In genomic region chr4:57043304-57044251, GRCh38 we compare ENCODE assay signal across 11 cellular contexts.
DNase-seq lines count a peak whose midpoint lies in the region; ATAC-seq and TF ChIP-seq lines count a peak whose summit lies in the region.
"Had no signal": no experiment of that assay in that cellular context is flagged by ENCODE, and none has a peak within 500 bp of the region (broad histone marks: within the 10 kb centered on the region; RNA-seq: fewer than 3 reads in every experiment).

No MANE protein-coding gene starts in this region.

- peak; percentile 77 for DNase-seq in AG09309 (ENCODE audit: low read depth)
- DNase-seq in ascending aorta (ENCODE audit: low spot score in 2 of 2): no peak
- DNase-seq in heart left ventricle: peak in 4 of 5 donors; percentile 51 to 70 (median 62)
- no peak for DNase-seq in psoas muscle
- DNase-seq in NCI-H1105 treated with DMSO at 0.1 percent for 48 hours (lab: John Stamatoyannopoulos, UW): no peak
- DNase-seq in middle frontal gyrus (ENCODE audit: extremely low spot score, low spot score): no peak
- no peak for DNase-seq in activated naive CD8-positive, alpha-beta T cell treated with anti-CD3 and anti-CD28 coated beads, Interleukin-2, amount 50 U/mL, for 24 hours
- DNase-seq: hippocampal formation had no signal

- H3K27me3 ChIP-seq in ascending aorta (no peaks in the 10 kb centered on the region), heart left ventricle (no peaks in the 10 kb centered on the region), psoas muscle (ENCODE audit: insufficient read depth in 3 of 3, low read length in 2 of 3) (no peaks in the 10 kb centered on the region)

- peaks cover 6% of the 10 kb centered on the region for H3K27me3 Mint-ChIP-seq in activated naive CD8-positive, alpha-beta T cell treated with anti-CD3 and anti-CD28 coated beads, Interleukin-2, amount 50 U/mL, for 24 hours

- H3K27ac ChIP-seq in ascending aorta (peak overlapping the region; percentile 85), heart left ventricle (peak overlapping the region; percentile 73 to 94 (median 82)), psoas muscle (peak overlapping the region; percentile 66)
- H3K27ac ChIP-seq: C4-2B had no signal

- H3K4me3 ChIP-seq in AG09309 (ENCODE audit: control insufficient read depth, low read depth, low read length) (no peak overlapping the region), ascending aorta (peak overlapping the region in 1 of 2 donors; percentile 38), heart left ventricle (peak overlapping the region in 4 of 12 donors; percentile 3 to 22 (median 11)), psoas muscle (peak overlapping the region; percentile 22)
- H3K4me3 ChIP-seq: HAP-1 had no signal

- peaks cover 5 to 71% of the 10 kb centered on the region in 2 donors for H3K4me1 ChIP-seq in ascending aorta
- H3K4me1 ChIP-seq in heart left ventricle: peaks cover 11 to 85% (median 56%) of the 10 kb centered on the region in 12 donors
- no peaks in the 10 kb centered on the region for H3K4me1 ChIP-seq in psoas muscle
- H3K4me1 ChIP-seq: HAP-1 had no signal

- H3K9me3 ChIP-seq in ascending aorta: no peaks in the 10 kb centered on the region
- H3K9me3 ChIP-seq in heart left ventricle: no peaks in the 10 kb centered on the region
- H3K9me3 ChIP-seq in psoas muscle: no peaks in the 10 kb centered on the region

- H3K9me3 Mint-ChIP-seq in activated naive CD8-positive, alpha-beta T cell treated with anti-CD3 and anti-CD28 coated beads, Interleukin-2, amount 50 U/mL, for 24 hours: no peaks in the 10 kb centered on the region

- TF ChIP-seq CTCF in AG09309 (IDR thresholded peaks at IDR 0.05; ENCODE audit: control insufficient read depth, insufficient read depth, low read depth, low read length, missing control alignments) (no peak), ascending aorta (IDR thresholded peaks at IDR 0.05) (no peak), heart left ventricle (IDR thresholded peaks at IDR 0.05) (no peak), psoas muscle (IDR thresholded peaks at IDR 0.05) (no peak)

- H3K36me3 Mint-ChIP-seq in activated naive CD8-positive, alpha-beta T cell treated with anti-CD3 and anti-CD28 coated beads, Interleukin-2, amount 50 U/mL, for 24 hours (ENCODE audit: low read depth): no peaks in the 10 kb centered on the region

- no peak for TF ChIP-seq POLR2A in heart left ventricle (IDR thresholded peaks at IDR 0.05)

- intact Hi-C loops in ascending aorta (cut with DNase I) (loop anchor here (2.0 to 5.0 kb wide), 2 partner anchors 37 to 369 kb away; no protein-coding TSS in a partner anchor), heart left ventricle (cut with DNase I) (loop anchor here in 9 of 10 donors (1.0 to 5.0 kb wide), 5 partner anchors 63 to 69 kb away; partner anchors contain the start of gene IGFBP7 (in 6 of the 9)), psoas muscle (cut with DNase I) (loop anchor here in 1 of 2 donors (5.0 kb wide), 1 partner anchor 59 kb away; no protein-coding TSS in a partner anchor)

- no peak overlapping the region for H3K27ac Mint-ChIP-seq in activated naive CD8-positive, alpha-beta T cell treated with anti-CD3 and anti-CD28 coated beads, Interleukin-2, amount 50 U/mL, for 24 hours

- no peak overlapping the region for H3K4me3 Mint-ChIP-seq in activated naive CD8-positive, alpha-beta T cell treated with anti-CD3 and anti-CD28 coated beads, Interleukin-2, amount 50 U/mL, for 24 hours

- WGBS in heart left ventricle, 4 donors: 18 to 43% (median 34%) methylated on average over 5 to 6 of the region's 6 CpGs
- 43 to 50% (median 45%) methylated on average over 6 of the region's 6 CpGs for WGBS in psoas muscle, 3 donors

- H3K36me3 ChIP-seq in ascending aorta: peaks cover 0 to 10% of the 10 kb centered on the region in 2 donors
- peaks cover 0 to 40% (median 22%) of the 10 kb centered on the region in 9 donors for H3K36me3 ChIP-seq in heart left ventricle
- no peaks in the 10 kb centered on the region for H3K36me3 ChIP-seq in psoas muscle (ENCODE audit: insufficient read depth in 1 of 2, low read depth in 1 of 2)
- H3K36me3 ChIP-seq: HAP-1 had no signal

- ATAC-seq in heart left ventricle (peak; percentile 67 to 72 (median 70)), psoas muscle (peak; percentile 25 to 73 (median 62)), HG03175 (IDR thresholded peaks at IDR 0.05; ENCODE audit: unreplicated experiment) (no peak)
- no peak for ATAC-seq in activated naive CD8-positive, alpha-beta T cell treated with anti-CD3 and anti-CD28 coated beads, Interleukin-2, amount 50 U/mL, for 24 hours

- H3K4me1 Mint-ChIP-seq in activated naive CD8-positive, alpha-beta T cell treated with anti-CD3 and anti-CD28 coated beads, Interleukin-2, amount 50 U/mL, for 24 hours: no peaks in the 10 kb centered on the region

Comparison
In these comparisons a context has a peak if more than half of its experiments do, and no peak if none do; other contexts are left out.
1. DNase-seq: peak in AG09309 (single experiment) and heart left ventricle (4 of 5); none in ascending aorta (0 of 2), psoas muscle (0 of 2), NCI-H1105 treated with DMSO at 0.1 percent for 48 hours (single experiment), middle frontal gyrus (single experiment) and activated naive CD8-positive, alpha-beta T cell treated with anti-CD3 and anti-CD28 coated beads, Interleukin-2, amount 50 U/mL, for 24 hours (single experiment).
2. ATAC-seq: peak in heart left ventricle (4 of 4) and psoas muscle (4 of 4); none in activated naive CD8-positive, alpha-beta T cell treated with anti-CD3 and anti-CD28 coated beads, Interleukin-2, amount 50 U/mL, for 24 hours (single experiment) and HG03175 (single experiment).
3. Peak in every context shown above with its lines, with median percentiles within 50 percentile points of each other: H3K27ac ChIP-seq.